Comparison of ENCODE assay signal across 20 cellular contexts in the genomic region with DNA sequence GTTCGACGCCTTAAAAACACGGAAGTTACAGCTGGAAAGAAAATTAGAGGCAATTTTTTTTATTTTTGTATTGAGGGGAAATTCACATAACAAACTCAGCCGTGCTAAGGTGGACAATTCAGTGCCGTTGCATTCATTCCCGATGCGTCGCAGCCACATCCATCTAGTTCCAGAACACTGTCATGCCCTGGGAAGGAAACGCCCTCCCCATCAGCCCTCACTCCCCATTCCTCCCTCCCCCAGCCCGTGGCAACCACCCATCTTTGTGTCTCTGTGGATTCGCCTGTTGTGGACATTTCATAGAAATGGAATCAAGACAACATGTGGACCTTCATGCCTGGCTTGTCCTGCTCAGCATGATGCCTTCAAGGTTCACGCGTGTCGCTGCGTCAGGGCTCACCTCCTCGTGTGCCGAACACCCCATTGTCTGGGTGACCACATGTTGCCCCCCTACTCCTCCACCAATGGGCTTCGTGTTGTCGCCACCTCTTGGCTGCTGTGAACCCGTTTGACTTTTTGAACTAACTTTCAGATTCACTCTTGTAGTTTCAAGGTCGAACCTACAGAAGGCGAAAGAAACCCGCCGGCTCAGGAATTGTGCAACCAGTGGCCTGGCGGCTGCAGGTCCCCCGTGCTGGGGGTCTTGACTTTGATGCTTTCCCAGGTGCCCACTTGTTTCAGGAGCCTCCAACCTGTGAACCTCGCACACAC. TPM values are rescaled to one million over a fixed set of nuclear protein-coding genes. Genes with fewer than 3 reads are reported as not detected.
DNase-seq lines count a peak whose midpoint lies in the region; ATAC-seq and TF ChIP-seq lines count a peak whose summit lies in the region.
"Had no signal": no experiment of that assay in that cellular context is flagged by ENCODE, and none has a peak within 500 bp of the region (broad histone marks: within the 10 kb centered on the region; RNA-seq: fewer than 3 reads in every experiment).

No MANE protein-coding gene starts in this region.

- no peak overlapping the region for H2AFZ ChIP-seq in IMR-90 (replicated peaks; ENCODE audit: low read length, poor library complexity)
- H2AFZ ChIP-seq: PC-9 had no signal

- peaks cover 0 to 8% of the 10 kb centered on the region in 2 experiments; a peak in 1 of 4 replicates for H3K79me1 ChIP-seq in IMR-90 (ENCODE audit: low read depth in 1 of 2, low read length in 2 of 2)

- H3K18ac ChIP-seq in IMR-90 (ENCODE audit: low read depth, low read length), result no peak overlapping the region

- no peak overlapping the region for H3K4me2 ChIP-seq in IMR-90 (ENCODE audit: low read depth, low read length)
- H3K4me2 ChIP-seq: PC-9 had no signal

- H4K8ac ChIP-seq in IMR-90 (ENCODE audit: low read depth in 2 of 2, low read length in 2 of 2), result no peak overlapping the region

- no peaks in the 10 kb centered on the region for H3K27me3 ChIP-seq in IMR-90 (ENCODE audit: control insufficient read depth, insufficient read depth, low read length)

- no peak overlapping the region for H3K27ac ChIP-seq in IMR-90 (ENCODE audit: insufficient read depth, low read length)
- H3K27ac ChIP-seq: lower lobe of right lung, PC-9 had no signal

- peak overlapping the region; percentile 14 for H2AK9ac ChIP-seq in IMR-90 (replicated peaks; ENCODE audit: low read depth, low read length, poor library complexity)

- intact Hi-C loops in IMR-90 (cut with micrococcal nuclease), result no loop called here
- intact Hi-C loops in lower leg skin (cut with DNase I; ENCODE audit: low total_unique reads), result no loop called here

- no peak overlapping the region for H3K9ac ChIP-seq in IMR-90 (ENCODE audit: low read depth, low read length)

- no peak overlapping the region for H3K4ac ChIP-seq in IMR-90 (ENCODE audit: low read depth, low read length)

- peaks cover 8% of the 10 kb centered on the region for H4K20me1 ChIP-seq in IMR-90 (ENCODE audit: insufficient read depth, low read length)

- H4K5ac ChIP-seq in IMR-90 (ENCODE audit: low read depth, low read length), result no peak overlapping the region

- 93% methylated on average over 16 of the region's 27 CpGs; no CpG with 5 or more reads in 1 of the 2 experiments for WGBS in IMR-90 (ENCODE audit: extremely low coverage in 2 of 2, insufficient read length in 1 of 2), 2 experiments
- WGBS in lower leg skin, 2 donors, result 84 to 88% methylated on average over 27 of the region's 27 CpGs

- H3K4me3 Mint-ChIP-seq in nephron progenitor cell, result no peak overlapping the region
- H3K4me3 Mint-ChIP-seq: CD8-positive, alpha-beta T cell; central memory CD8-positive, alpha-beta T cell; naive thymus-derived CD8-positive, alpha-beta T cell had no signal

- H2BK5ac ChIP-seq in IMR-90 (ENCODE audit: low read depth, low read length, poor library complexity, severe bottlenecking), result no peak overlapping the region

- peaks cover 8% of the 10 kb centered on the region for H3K4me1 Mint-ChIP-seq in nephron progenitor cell
- H3K4me1 Mint-ChIP-seq: central memory CD8-positive, alpha-beta T cell had no signal

- no peak overlapping the region for H2BK15ac ChIP-seq in IMR-90 (ENCODE audit: low read depth, low read length)

- TF ChIP-seq POLR2A in IMR-90 (IDR thresholded peaks at IDR 0.05; ENCODE audit: low read depth, low read length) (no peak), lower leg skin (IDR thresholded peaks at IDR 0.05) (no peak)

- H3K27ac Mint-ChIP-seq in activated naive CD4-positive, alpha-beta T cell treated with anti-CD3 and anti-CD28 coated beads, Interleukin-2, amount 50 U/mL, for 72 hours, result peak overlapping the region; percentile 94 to 96
- peak overlapping the region; percentile 77 for H3K27ac Mint-ChIP-seq in nephron progenitor cell
- H3K27ac Mint-ChIP-seq: CD8-positive, alpha-beta T cell; naive thymus-derived CD8-positive, alpha-beta T cell had no signal

- no peaks in the 10 kb centered on the region for H3K9me3 ChIP-seq in IMR-90 (ENCODE audit: control insufficient read depth, insufficient read depth, low read length)
- H3K9me3 ChIP-seq: lower lobe of right lung had no signal

- H3K4me3 ChIP-seq in IMR-90 (ENCODE audit: insufficient read depth, low read depth, low read length) (no peak overlapping the region), lower leg skin (ENCODE audit: low read depth, poor library complexity, severe bottlenecking) (no peak overlapping the region)
- H3K4me3 ChIP-seq: lower lobe of right lung, PC-9 had no signal

- dilution Hi-C loops in IMR-90 (cut with HindIII; ENCODE audit: low sequenced_read_pairs, unreplicated experiment), result no loop called here

- POLR2A ChIA-PET in IMR-90 (lab: Charles Lee; ENCODE audit: unreplicated experiment), result no interaction called here

- H2BK20ac ChIP-seq in IMR-90 (ENCODE audit: low read depth, low read length), result no peak overlapping the region

- no peak overlapping the region for H2AK5ac ChIP-seq in IMR-90 (ENCODE audit: low read depth, low read length)

- no peaks in the 10 kb centered on the region for H3K9me3 Mint-ChIP-seq in activated naive CD4-positive, alpha-beta T cell treated with anti-CD3 and anti-CD28 coated beads, Interleukin-2, amount 50 U/mL, for 72 hours
- H3K9me3 Mint-ChIP-seq in nephron progenitor cell, result no peaks in the 10 kb centered on the region
- H3K9me3 Mint-ChIP-seq: CD8-positive, alpha-beta T cell; central memory CD8-positive, alpha-beta T cell had no signal

- H3K23ac ChIP-seq in IMR-90 (ENCODE audit: low read depth, low read length), result no peak overlapping the region

- TF ChIP-seq RAD21 in IMR-90 (IDR thresholded peaks at IDR 0.05; ENCODE audit: low read length), result no peak

- H3K36me3 Mint-ChIP-seq in activated naive CD4-positive, alpha-beta T cell treated with anti-CD3 and anti-CD28 coated beads, Interleukin-2, amount 50 U/mL, for 72 hours, result peaks cover 0 to 20% of the 10 kb centered on the region in 2 donors
- H3K36me3 Mint-ChIP-seq in nephron progenitor cell (ENCODE audit: low read depth), result peaks cover 14% of the 10 kb centered on the region
- H3K36me3 Mint-ChIP-seq: naive thymus-derived CD8-positive, alpha-beta T cell had no signal

- TF ChIP-seq CTCF in IMR-90 (conservative IDR thresholded peaks at IDR 0.05; ENCODE audit: low read depth, low read length) (no peak), nephron progenitor cell (IDR thresholded peaks at IDR 0.05) (no peak), lower leg skin (IDR thresholded peaks at IDR 0.05) (no peak)

- in situ Hi-C loops in IMR-90 (cut with MboI; ENCODE audit: low sequenced_read_pairs), result loop anchor here (25.0 kb wide), 1 partner anchor 312 kb away; a partner anchor contains a TSS

- no TSS peak for BruUV-seq in IMR-90 (replicated peaks; lab: Mats Ljungman, UMichigan)

- peaks cover 8% of the 10 kb centered on the region; the same call in 1 of the 2 replicates for H3K9me1 ChIP-seq in IMR-90 (ENCODE audit: insufficient read depth, low read length)

- CTCF ChIA-PET in IMR-90 (lab: Yijun Ruan, JAX), result no interaction called here

- H3K14ac ChIP-seq in IMR-90 (replicated peaks; ENCODE audit: low read depth, low read length), result no peak overlapping the region

- peaks cover 6% of the 10 kb centered on the region; the same call in 1 of the 2 replicates for H3K36me3 ChIP-seq in IMR-90 (ENCODE audit: control insufficient read depth, insufficient read depth, low read length)

- H2BK120ac ChIP-seq in IMR-90 (ENCODE audit: low read depth, low read length), result no peak overlapping the region

- no peak for ATAC-seq in IMR-90 (ENCODE audit: low read depth)
- no peak for ATAC-seq in activated naive CD4-positive, alpha-beta T cell treated with anti-CD3 and anti-CD28 coated beads, Interleukin-2, amount 50 U/mL, for 72 hours
- ATAC-seq in HG03432 (IDR thresholded peaks at IDR 0.05; ENCODE audit: unreplicated experiment), result no peak
- ATAC-seq: CD8-positive, alpha-beta T cell; lower lobe of right lung; naive thymus-derived CD8-positive, alpha-beta T cell had no signal

- no peak overlapping the region for H4K91ac ChIP-seq in IMR-90 (ENCODE audit: insufficient read depth, low read depth, low read length)

- H3K4me1 ChIP-seq in IMR-90 (ENCODE audit: control insufficient read depth, insufficient read depth, low read length), result no peaks in the 10 kb centered on the region
- H3K4me1 ChIP-seq: lower lobe of right lung had no signal

- DNase-seq in activated CD4-positive, alpha-beta T cell treated with anti-CD3 and anti-CD28 coated beads, Interleukin-2, amount 50 U/mL, for 48 hours, result peak; percentile 27 to 42
- no peak for DNase-seq in activated CD4-positive, alpha-beta T cell treated with anti-CD3 and anti-CD28 coated beads for 1 hour
- DNase-seq in IMR-90, result no peak
- DNase-seq in activated naive CD4-positive, alpha-beta T cell treated with anti-CD3 and anti-CD28 coated beads, Interleukin-2, amount 50 U/mL, for 72 hours (ENCODE audit: low spot score in 2 of 2), result no peak
- DNase-seq in nephron progenitor cell, result no peak
- DNase-seq in midbrain (lab: John Stamatoyannopoulos, UW), result no peak
- DNase-seq in lower leg skin (ENCODE audit: low spot score in 2 of 2), result no peak
- DNase-seq: CD8-positive, alpha-beta T cell; EL; foreskin fibroblast; GOT3; naive thymus-derived CD8-positive, alpha-beta T cell; NCI-H2081; NCI-H524 treated with DMSO at 0.1 percent for 48 hours; PC-9; retina; trophoblast cell had no signal

- no peaks in the 10 kb centered on the region for H3K27me3 Mint-ChIP-seq in nephron progenitor cell (ENCODE audit: low read depth, poor library complexity)
- H3K27me3 Mint-ChIP-seq: central memory CD8-positive, alpha-beta T cell; naive thymus-derived CD8-positive, alpha-beta T cell had no signal

- H3K56ac ChIP-seq in IMR-90 (ENCODE audit: extremely low read depth, insufficient read depth, low read length), result no peak overlapping the region

RNA-seq across cellular contexts. Expression of a gene that starts 17.4 kb away (rescaled TPM):
- total RNA-seq in IMR-90 (2012; rRNA removed) (19.5 and 21.1 TPM in 2 replicates), lower leg skin (10 to 100 TPM; 32.2 to 46.1 (median 34.0) TPM)
- polyA plus RNA-seq in IMR-90 (2012; rRNA removed), result 8.2 and 8.6 TPM in 2 replicates
- 5.5 and 9.6 TPM in 2 replicates for polyA plus RNA-seq in IMR-90 (2012; cell fraction: cytosol; rRNA removed)
- polyA plus RNA-seq in IMR-90 (2012; cell fraction: nucleus; rRNA removed; ENCODE audit: low replicate concordance), result 8.9 and 9.8 TPM in 2 replicates
- total RNA-seq in activated naive CD4-positive, alpha-beta T cell treated with anti-CD3 and anti-CD28 coated beads, Interleukin-2, amount 50 U/mL, for 72 hours, result 10 to 100 TPM; 38.1 to 40.6 TPM

RNA-seq across cellular contexts. Expression of a gene that starts 36.4 kb away (rescaled TPM):
- total RNA-seq in IMR-90 (2012; rRNA removed) (25.3 and 33.6 TPM in 2 replicates), lower leg skin (10 to 100 TPM; 89.3 to 99.3 (median 96.9) TPM)
- polyA plus RNA-seq in IMR-90 (2012; rRNA removed), result 33.9 and 36.4 TPM in 2 replicates
- 38.7 and 47.1 TPM in 2 replicates for polyA plus RNA-seq in IMR-90 (2012; cell fraction: cytosol; rRNA removed)
- polyA plus RNA-seq in IMR-90 (2012; cell fraction: nucleus; rRNA removed; ENCODE audit: low replicate concordance), result 63.9 and 70.8 TPM in 2 replicates
- 10 to 100 TPM; 39.8 to 46.7 TPM for total RNA-seq in activated naive CD4-positive, alpha-beta T cell treated with anti-CD3 and anti-CD28 coated beads, Interleukin-2, amount 50 U/mL, for 72 hours

Comparison
In these comparisons a context has a peak if more than half of its experiments do, and no peak if none do; other contexts are left out.
1. DNase-seq: peak in activated CD4-positive, alpha-beta T cell treated with anti-CD3 and anti-CD28 coated beads, Interleukin-2, amount 50 U/mL, for 48 hours (2 of 2); none in activated CD4-positive, alpha-beta T cell treated with anti-CD3 and anti-CD28 coated beads for 1 hour (single experiment), IMR-90 (single experiment), activated naive CD4-positive, alpha-beta T cell treated with anti-CD3 and anti-CD28 coated beads, Interleukin-2, amount 50 U/mL, for 72 hours (0 of 2), nephron progenitor cell (single experiment), midbrain (single experiment) and lower leg skin (0 of 2).